21 cellular contexts compared by ENCODE assay signal in genomic region chr3:131147534-131147933, GRCh38.
"Had no signal": no experiment of that assay in that cellular context is flagged by ENCODE, and none has a peak within 500 bp of the region (broad histone marks: within the 10 kb centered on the region; RNA-seq: fewer than 3 reads in every experiment).

No MANE protein-coding gene starts in this region.

- H3K4me1 ChIP-seq: esophagus squamous epithelium, gastroesophageal sphincter, heart right ventricle, tibial artery had no signal

- H3K36me3 ChIP-seq: adrenal gland, cardiac muscle cell, esophagus squamous epithelium, heart right ventricle, tibial artery, WERI-Rb-1 had no signal

- H3K27me3 ChIP-seq: adrenal gland, cardiac muscle cell, esophagus squamous epithelium, gastroesophageal sphincter, heart right ventricle, tibial artery had no signal

- ATAC-seq: activated naive CD4-positive, alpha-beta T cell treated with anti-CD3 and anti-CD28 coated beads, Interleukin-2, amount 50 U/mL, for 72 hours; gastroesophageal sphincter; heart right ventricle; stimulated activated naive CD8-positive, alpha-beta T cell treated with anti-CD3 and anti-CD28 coated beads, Interleukin-15, Interleukin-2, amounts not matched to agents 100 U/mL and 50 U/mL, for 24 hours had no signal

- H3K9me3 ChIP-seq: adrenal gland, esophagus squamous epithelium, gastroesophageal sphincter, heart right ventricle, tibial artery had no signal

- DNase-seq: activated CD4-positive, alpha-beta T cell treated with anti-CD3 and anti-CD28 coated beads, Interleukin-2, amount 50 U/mL, for 4 hours; activated gamma-delta T cell treated with Interleukin-2 at 50 U/mL for 16 hours; adrenal gland; dermis blood vessel endothelial cell; effector memory CD4-positive, alpha-beta T cell; esophagus squamous epithelium; heart right ventricle; immature natural killer cell; kidney glomerular epithelial cell; occipital lobe; posterior cingulate gyrus; stimulated activated CD4-positive, alpha-beta T cell treated with anti-CD3 and anti-CD28 coated beads, Interleukin-12 subunit alpha, Interleukin-12 subunit beta, amount 100 ng/mL, for 4 hours; stimulated activated CD4-positive, alpha-beta T cell treated with anti-CD3 and anti-CD28 coated beads, Interleukin-2, amount 100 ng/mL, for 24 hours; stimulated activated naive CD8-positive, alpha-beta T cell treated with anti-CD3 and anti-CD28 coated beads, Interleukin-15, Interleukin-2, amounts not matched to agents 100 U/mL and 50 U/mL, for 24 hours; substantia nigra; T-helper 2 cell; tibial artery; WERI-Rb-1 had no signal

- H3K4me3 ChIP-seq: adrenal gland, cardiac muscle cell, esophagus squamous epithelium, gastroesophageal sphincter, heart right ventricle, tibial artery had no signal

- H3K27ac ChIP-seq: adrenal gland, cardiac muscle cell, esophagus squamous epithelium, gastroesophageal sphincter, heart right ventricle, tibial artery, WERI-Rb-1 had no signal
